8 cellular contexts compared by ENCODE assay signal in the genomic region with DNA sequence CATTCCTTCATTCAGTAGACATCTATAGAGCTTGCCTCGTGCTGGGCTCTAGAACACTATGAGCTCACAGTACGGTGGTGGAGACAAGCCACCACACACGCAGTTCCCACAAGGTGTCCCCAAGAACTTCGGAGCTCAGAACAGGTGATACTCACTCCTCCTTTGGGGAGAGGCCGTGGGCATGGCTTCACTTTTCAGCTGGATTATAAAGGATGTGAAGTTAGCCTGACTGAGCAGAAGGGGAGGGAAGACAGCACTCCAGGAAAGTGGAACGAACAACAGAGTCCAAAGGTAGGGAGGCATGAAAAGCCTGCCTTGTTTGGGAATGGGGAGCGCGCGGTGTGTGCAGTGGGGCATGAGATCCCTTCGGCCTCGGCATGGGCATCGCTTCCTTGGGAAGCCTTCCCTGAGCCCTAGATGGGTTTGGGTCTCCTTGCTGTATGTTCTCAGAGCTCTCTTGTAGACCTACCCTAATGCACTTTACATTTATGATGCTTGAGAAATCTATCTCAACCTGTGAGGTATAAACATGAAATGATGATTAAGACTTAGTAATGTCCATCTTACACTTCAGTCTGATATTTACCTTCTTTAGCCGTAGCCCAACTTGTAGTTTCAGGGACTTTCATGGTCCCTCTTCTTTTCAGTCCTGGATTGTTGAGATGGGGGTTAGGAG. TPM values are rescaled to one million over a fixed set of nuclear protein-coding genes. Genes with fewer than 3 reads are reported as not detected.
DNase-seq lines count a peak whose midpoint lies in the region; ATAC-seq and TF ChIP-seq lines count a peak whose summit lies in the region.

No MANE protein-coding gene starts in this region.

- H3F3A ChIP-seq in SU-DHL-6 (ENCODE audit: insufficient read depth): peaks cover 17% of the 10 kb centered on the region

- DNase-seq in AG09309 (ENCODE audit: low read depth) (no peak), esophagus squamous epithelium (lab: John Stamatoyannopoulos, UW) (no peak), NCI-H187 (lab: John Stamatoyannopoulos, UW) (no peak), putamen (ENCODE audit: low spot score) (no peak)

- peaks cover 40% of the 10 kb centered on the region for H3K79me2 ChIP-seq in SU-DHL-6 (ENCODE audit: insufficient read depth, low read length)

- intact Hi-C loops in esophagus squamous epithelium (cut with DNase I): no loop called here

- H2AFZ ChIP-seq in SU-DHL-6 (ENCODE audit: low read depth, low read length, severe bottlenecking): peak overlapping the region; percentile 88

- ATAC-seq in GM18517 (IDR thresholded peaks at IDR 0.05; ENCODE audit: unreplicated experiment) (peak; percentile 23), HG03039 (IDR thresholded peaks at IDR 0.05; ENCODE audit: unreplicated experiment) (peak; percentile 9)

- H3K9ac ChIP-seq in SU-DHL-6 (ENCODE audit: low read length): peak overlapping the region; percentile 93

- no peak for TF ChIP-seq POLR2A in esophagus squamous epithelium (IDR thresholded peaks at IDR 0.05)

- H3K4me1 ChIP-seq in esophagus squamous epithelium: peaks cover 21 to 36% (median 22%) of the 10 kb centered on the region in 3 donors
- peaks cover 26 to 44% of the 10 kb centered on the region in 2 experiments for H3K4me1 ChIP-seq in neutrophil (ENCODE audit: control insufficient read depth in 1 of 2, insufficient read depth in 1 of 2, low read depth in 1 of 2, low read length in 1 of 2)

- peak overlapping the region; percentile 73 for H3K4me2 ChIP-seq in SU-DHL-6 (ENCODE audit: low read depth, low read length, poor library complexity, severe bottlenecking)

- no peaks in the 10 kb centered on the region for H3K9me2 ChIP-seq in SU-DHL-6 (replicated peaks; ENCODE audit: insufficient read depth, low read length)

- H3K27ac ChIP-seq in SU-DHL-6 (ENCODE audit: low read depth, low read length) (peak overlapping the region; percentile 36; the same call in 1 of the 2 replicates), esophagus squamous epithelium (peak overlapping the region; percentile 93 to 98 (median 96)), neutrophil (peak overlapping the region; percentile 96)

- H3K9me3 ChIP-seq in SU-DHL-6 (ENCODE audit: insufficient read depth, low read length): no peaks in the 10 kb centered on the region
- H3K9me3 ChIP-seq in esophagus squamous epithelium: no peaks in the 10 kb centered on the region
- H3K9me3 ChIP-seq in neutrophil: no peaks in the 10 kb centered on the region

- H3K27me3 ChIP-seq in SU-DHL-6 (ENCODE audit: low read length): no peaks in the 10 kb centered on the region
- H3K27me3 ChIP-seq in esophagus squamous epithelium: no peaks in the 10 kb centered on the region
- H3K27me3 ChIP-seq in neutrophil: no peaks in the 10 kb centered on the region

- WGBS in esophagus squamous epithelium, 2 donors: 16 to 28% methylated on average over 10 to 12 of the region's 13 CpGs

- peaks cover 17% of the 10 kb centered on the region for H4K20me1 ChIP-seq in SU-DHL-6 (ENCODE audit: low read depth, low read length)

- TF ChIP-seq CTCF in AG09309 (IDR thresholded peaks at IDR 0.05; ENCODE audit: control insufficient read depth, insufficient read depth, low read depth, low read length, missing control alignments) (no peak), SU-DHL-6 (IDR thresholded peaks at IDR 0.05; ENCODE audit: insufficient read depth, low read length, poor library complexity, severe bottlenecking) (no peak), esophagus squamous epithelium (IDR thresholded peaks at IDR 0.05) (no peak), neutrophil (IDR thresholded peaks at IDR 0.05) (no peak)

- no peaks in the 10 kb centered on the region for H3K36me3 ChIP-seq in SU-DHL-6 (ENCODE audit: low read length)
- H3K36me3 ChIP-seq in esophagus squamous epithelium: no peaks in the 10 kb centered on the region
- no peaks in the 10 kb centered on the region for H3K36me3 ChIP-seq in neutrophil

- H3K4me3 ChIP-seq in AG09309 (ENCODE audit: control insufficient read depth, low read depth, low read length) (peak overlapping the region; percentile 14), SU-DHL-6 (ENCODE audit: insufficient read depth, low read length, poor library complexity, severe bottlenecking) (peak overlapping the region; percentile 52), esophagus squamous epithelium (peak overlapping the region; percentile 23 to 99 (median 84)), neutrophil (ENCODE audit: low read depth in 1 of 2, low read length in 1 of 2) (peak overlapping the region; percentile 76 to 98)

RNA-seq across cellular contexts. Expression of a gene that starts 0.9 kb away (rescaled TPM):
- 100 to 1,000 TPM in 1 of 4 donors, 10 to 100 TPM in 3; 44.2 to 121 (median 60.7) TPM for total RNA-seq in esophagus squamous epithelium

RNA-seq across cellular contexts. Expression of a gene that starts 24.5 kb away (rescaled TPM):
- total RNA-seq in esophagus squamous epithelium: 1 to 10 TPM in 2 of 4 donors, not detected in 2; 1.2 to 1.5 TPM

RNA-seq across cellular contexts. Expression of a gene that starts 35.9 kb away (rescaled TPM):
- total RNA-seq in esophagus squamous epithelium: 10 to 100 TPM; 36.7 to 91.3 (median 52.2) TPM

RNA-seq across cellular contexts. Expression of a gene that starts 43.2 kb away (rescaled TPM):
- not detected for total RNA-seq in esophagus squamous epithelium

Comparison
In these comparisons a context has a peak if more than half of its experiments do, and no peak if none do; other contexts are left out.
1. H3K4me3 ChIP-seq: peak in every context shown above with its lines; median percentile 87 in neutrophil; 84 in esophagus squamous epithelium; 52 in SU-DHL-6; 14 in AG09309.
2. H3K27ac ChIP-seq: peak in every context shown above with its lines; median percentile 96 in esophagus squamous epithelium; 96 in neutrophil; 36 in SU-DHL-6.